In genomic region chr2:106269591-106270291, GRCh38 we compare ENCODE assay signal across 8 cellular contexts.
A peak's percentile ranks its signal among the peaks of the same experiment; 100 is the strongest.
DNase-seq lines count a peak whose midpoint lies in the region; ATAC-seq, FAIRE-seq and TF ChIP-seq lines count a peak whose summit lies in the region.

No MANE protein-coding gene starts in this region.

- H3K4me1 ChIP-seq in KMS-11 (ENCODE audit: low read depth, poor library complexity, severe bottlenecking) = no peaks in the 10 kb centered on the region
- peaks cover 0 to 5% (median 0%) of the 10 kb centered on the region in 3 donors for H3K4me1 ChIP-seq in pancreas

- no peaks in the 10 kb centered on the region for H3K9me3 ChIP-seq in pancreas

- H2AFZ ChIP-seq in KMS-11 (ENCODE audit: low read depth) = peak overlapping the region; percentile 67; the same call in 1 of the 2 replicates

- H4K20me1 ChIP-seq in KMS-11 (ENCODE audit: insufficient read depth) = no peaks in the 10 kb centered on the region

- H3K9ac ChIP-seq in KMS-11 = no peak overlapping the region

- H3K36me3 ChIP-seq in KMS-11 (ENCODE audit: insufficient read depth) = no peaks in the 10 kb centered on the region
- H3K36me3 ChIP-seq in pancreas = no peaks in the 10 kb centered on the region

- 9 to 16% methylated on average over 44 of the region's 44 CpGs for WGBS in pancreas, 2 donors

- TF ChIP-seq CTCF in KMS-11 (conservative IDR thresholded peaks at IDR 0.05; ENCODE audit: low read depth, low read length) = no peak
- TF ChIP-seq CTCF in epithelial cell of esophagus (IDR thresholded peaks at IDR 0.05; ENCODE audit: insufficient read depth, low read depth, low read length, missing control alignments) = no peak
- TF ChIP-seq CTCF in pancreas (IDR thresholded peaks at IDR 0.05) = no peak

- ATAC-seq in GM19351 (IDR thresholded peaks at IDR 0.05; ENCODE audit: unreplicated experiment) = peak; percentile 60
- peak; percentile 95 to 99 (median 99) for ATAC-seq in pancreas
- no peak for ATAC-seq in HG03196 (IDR thresholded peaks at IDR 0.05; ENCODE audit: unreplicated experiment)
- no peak for ATAC-seq in HG02870 (IDR thresholded peaks at IDR 0.05; ENCODE audit: unreplicated experiment)

- FAIRE-seq in pancreas (lab: Jason Lieb, UNC) = no peak

- no peaks in the 10 kb centered on the region for H3K79me2 ChIP-seq in KMS-11 (ENCODE audit: insufficient read depth, low read depth)

- intact Hi-C loops in pancreas (cut with DNase I) = no loop called here

- no peak overlapping the region for H3K27ac ChIP-seq in KMS-11
- peak overlapping the region in 3 of 4 donors; percentile 33 to 66 (median 58) for H3K27ac ChIP-seq in pancreas

- H3K4me2 ChIP-seq in KMS-11 = peak overlapping the region; percentile 33

- H3K4me3 ChIP-seq in KMS-11 (IDR thresholded peaks at IDR 0.05; ENCODE audit: insufficient read depth, low read depth, low read length) (no peak overlapping the region), epithelial cell of esophagus (ENCODE audit: low read length) (no peak overlapping the region), pancreas (peak overlapping the region; percentile 0 to 34 (median 16))

- peak; percentile 52 for DNase-seq in activated CD4-positive, CD25-positive, alpha-beta regulatory T cell treated with anti-CD3 and anti-CD28 coated beads, Interleukin-2, amount 50 U/mL, for 72 hours
- DNase-seq in epithelial cell of esophagus (ENCODE audit: low read depth) (peak; percentile 43), pancreas (peak; percentile 86 to 95 (median 90)), amygdala (lab: John Stamatoyannopoulos, UW) (no peak)

- H3K27me3 ChIP-seq in KMS-11 (ENCODE audit: insufficient read depth, low read depth) (no peaks in the 10 kb centered on the region), pancreas (no peaks in the 10 kb centered on the region)

Comparison
In these comparisons a context has a peak if more than half of its experiments do, and no peak if none do; other contexts are left out.
1. ATAC-seq: peak in GM19351 (single experiment) and pancreas (4 of 4); none in HG03196 (single experiment) and HG02870 (single experiment).
2. H3K4me3 ChIP-seq: peak in pancreas (4 of 4); none in KMS-11 (single experiment) and epithelial cell of esophagus (single experiment).
3. DNase-seq: peak in activated CD4-positive, CD25-positive, alpha-beta regulatory T cell treated with anti-CD3 and anti-CD28 coated beads, Interleukin-2, amount 50 U/mL, for 72 hours (single experiment), epithelial cell of esophagus (single experiment) and pancreas (6 of 6); none in amygdala (0 of 56).